Comparison of ENCODE assay signal across 11 cellular contexts in genomic region chr2:227407601-227408089, GRCh38. TPM values are rescaled to one million over a fixed set of nuclear protein-coding genes. Genes with fewer than 3 reads are reported as not detected.
DNase-seq lines count a peak whose midpoint lies in the region; ATAC-seq and TF ChIP-seq lines count a peak whose summit lies in the region.
"Had no signal": no experiment of that assay in that cellular context is flagged by ENCODE, and none has a peak within 500 bp of the region (broad histone marks: within the 10 kb centered on the region; RNA-seq: fewer than 3 reads in every experiment).

No MANE protein-coding gene starts in this region.

- TF ChIP-seq CTCF in Panc1 (IDR thresholded peaks at IDR 0.05): peak; percentile 20; the same call in 1 of the 2 replicates
- TF ChIP-seq CTCF in foreskin fibroblast (IDR thresholded peaks at IDR 0.05; ENCODE audit: low read depth, low read length): no peak

- no TSS peak for BruUV-seq in Panc1 (replicated peaks; lab: Mats Ljungman, UMichigan)

- H3K36me3 ChIP-seq in Panc1 (ENCODE audit: control insufficient read depth, insufficient read depth, low read length): no peaks in the 10 kb centered on the region

- CTCF ChIA-PET in Panc1 (lab: Charles Lee): interaction anchor here (0.6 kb wide), 1 partner anchor 23 kb away, joined by 4 read pairs; no protein-coding TSS in a partner anchor

- intact Hi-C loops in Panc1 (cut with micrococcal nuclease; ENCODE audit: unreplicated experiment): loop anchor here (2.0 to 10.0 kb wide), 4 partner anchors 59 to 359 kb away; no protein-coding TSS in a partner anchor

- in situ Hi-C loops in Panc1 (cut with HindIII; ENCODE audit: low pct_unique_long_range_greater_than_20kb, low sequenced_read_pairs): no loop called here

- POLR2A ChIA-PET in Panc1 (lab: Charles Lee): no interaction called here

- H3K27ac ChIP-seq in Panc1 (ENCODE audit: low read length): no peak overlapping the region

- H3K4me1 ChIP-seq in Panc1 (ENCODE audit: control insufficient read depth, insufficient read depth, low read length): peaks cover 12% of the 10 kb centered on the region

- ATAC-seq in Panc1 (no peak), GM21423 (IDR thresholded peaks at IDR 0.05; ENCODE audit: unreplicated experiment) (no peak), GM21723 (IDR thresholded peaks at IDR 0.05; ENCODE audit: unreplicated experiment) (no peak), HG02678 (IDR thresholded peaks at IDR 0.05; ENCODE audit: unreplicated experiment) (no peak)

- DNase-seq in H4 (ENCODE audit: low spot score): peak; percentile 40
- DNase-seq in Panc1 (ENCODE audit: low read depth, low spot score): no peak
- DNase-seq in foreskin fibroblast: peak; percentile 79 to 93
- peak; percentile 38 for DNase-seq in renal cortical epithelial cell (ENCODE audit: low read depth)
- no peak for DNase-seq in NCI-H146 treated with DMSO at 0.1 percent for 48 hours (lab: John Stamatoyannopoulos, UW; ENCODE audit: unreplicated experiment)
- DNase-seq: activated T-cell treated with anti-CD3 and anti-CD28 coated beads, Interleukin-2, amount 50 U/mL, for 24 hours; dermis blood vessel endothelial cell had no signal

- H3K4me3 ChIP-seq in Panc1 (ENCODE audit: low read depth in 2 of 2, low read length in 2 of 2) (no peak overlapping the region), foreskin fibroblast (ENCODE audit: low read depth in 1 of 2, low read length in 2 of 2) (peak overlapping the region in 1 of 2 donors; percentile 2)

- H3K27me3 ChIP-seq in Panc1 (ENCODE audit: control insufficient read depth, insufficient read depth, low read length): no peaks in the 10 kb centered on the region

- no peaks in the 10 kb centered on the region for H3K9me3 ChIP-seq in Panc1 (ENCODE audit: control insufficient read depth, insufficient read depth, low read depth, low read length)

RNA-seq across cellular contexts. Expression of gene SCYGR1, which starts 19.9 kb away (rescaled TPM):
- total RNA-seq in H4 (2014; rRNA removed; shearing (Covaris generic)): not detected in 2 replicates
- total RNA-seq in Panc1 (2021; ENCODE audit: unreplicated experiment): not detected
- polyA plus RNA-seq in Panc1 (2012; ENCODE audit: insufficient read length): not detected
- total RNA-seq in renal cortical epithelial cell: not detected in 2 replicates
- total RNA-seq: dermis blood vessel endothelial cell, lung microvascular endothelial cell had no signal

RNA-seq across cellular contexts. Expression of gene TM4SF20, which starts 28.5 kb away (rescaled TPM):
- 0.04 TPM in 1 of 2 replicates, not detected in the other for total RNA-seq in H4 (2014; rRNA removed; shearing (Covaris generic))
- total RNA-seq in Panc1 (2021; ENCODE audit: unreplicated experiment) (not detected), renal cortical epithelial cell (not detected in 2 replicates)
- polyA plus RNA-seq in Panc1 (2012; ENCODE audit: insufficient read length): not detected
- total RNA-seq: dermis blood vessel endothelial cell, lung microvascular endothelial cell had no signal

Comparison
In these comparisons a context has a peak if more than half of its experiments do, and no peak if none do; other contexts are left out.
1. DNase-seq: peak in H4 (single experiment), foreskin fibroblast (2 of 2) and renal cortical epithelial cell (single experiment); none in Panc1 (single experiment) and NCI-H146 treated with DMSO at 0.1 percent for 48 hours (single experiment).